21 cellular contexts compared by ENCODE assay signal in the genomic region with DNA sequence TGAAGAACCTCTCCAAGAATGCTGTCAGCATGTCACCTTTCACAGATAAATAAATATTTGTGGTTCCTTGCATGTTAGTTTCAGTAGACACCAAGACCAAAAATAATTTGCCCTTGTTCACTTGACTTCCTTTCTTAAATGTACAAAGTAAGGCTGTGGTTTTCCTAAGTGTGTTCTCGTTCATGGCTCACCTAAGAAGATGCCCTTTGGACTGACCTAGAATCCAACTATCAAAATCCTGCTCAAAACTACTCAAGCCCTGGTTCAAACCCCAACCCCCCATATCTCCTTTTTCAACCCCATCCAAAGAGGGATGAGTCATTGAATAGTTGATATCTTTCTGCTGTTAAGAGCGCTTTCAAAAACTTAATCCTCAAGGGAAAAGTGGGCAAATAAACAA.
"Had no signal": no experiment of that assay in that cellular context is flagged by ENCODE, and none has a peak within 500 bp of the region (broad histone marks: within the 10 kb centered on the region; RNA-seq: fewer than 3 reads in every experiment).

No MANE protein-coding gene starts in this region.

- H3K4me3 ChIP-seq: MG63 had no signal

- DNase-seq: IMR-90; Karpas-422; KG1; MG63; NCI-H1092 treated with DMSO at 0.1 percent for 48 hours; NCI-H1436; NCI-H187; NCI-H2029; NCI-H2081 treated with DMSO at 0.1 percent for 48 hours; NCI-H2171; NCI-H226; NCI-H446; NCI-H510A; NCI-H524 treated with DMSO at 0.1 percent for 48 hours; NCI-H69; NCI-H774; NK-92 treated with Interleukin-12 subunit alpha and Interleukin-12 subunit beta, amount 100 ng/mL, for 24 hours; PC-3; SHP77 had no signal

- H3K27ac ChIP-seq: RWPE1 had no signal

- H3K36me3 ChIP-seq: MG63 had no signal

- FAIRE-seq: HepG2 had no signal

- H3K27me3 ChIP-seq: MG63 had no signal
